8 cellular contexts compared by ENCODE assay signal in genomic region chr6:89311853-89312531, GRCh38. TPM values are rescaled to one million over a fixed set of nuclear protein-coding genes. Genes with fewer than 3 reads are reported as not detected.
DNase-seq lines count a peak whose midpoint lies in the region; ATAC-seq and TF ChIP-seq lines count a peak whose summit lies in the region.

No MANE protein-coding gene starts in this region.

- ATAC-seq in GM18858 (IDR thresholded peaks at IDR 0.05; ENCODE audit: unreplicated experiment) (no peak), GM21619 (IDR thresholded peaks at IDR 0.05; ENCODE audit: unreplicated experiment) (no peak)

- H3K9ac ChIP-seq in colonic mucosa (ENCODE audit: low read depth in 2 of 2, low read length in 2 of 2) = peak overlapping the region in 1 of 2 donors; percentile 21
- H3K9ac ChIP-seq in MM.1S (ENCODE audit: low read length) = no peak overlapping the region

- H3K4me2 ChIP-seq in MM.1S (ENCODE audit: low read depth, low read length) = no peak overlapping the region

- H3K4me1 ChIP-seq in colonic mucosa (peaks cover 10% of the 10 kb centered on the region), MM.1S (ENCODE audit: low read length) (peaks cover 4% of the 10 kb centered on the region)

- H3K27me3 ChIP-seq in BJ (ENCODE audit: control insufficient read depth, insufficient read depth, low read length) (peaks cover 3% of the 10 kb centered on the region), colonic mucosa (no peaks in the 10 kb centered on the region), MM.1S (replicated peaks; ENCODE audit: insufficient read depth, low read length) (no peaks in the 10 kb centered on the region)

- CTCF ChIA-PET in BJ (lab: Yijun Ruan, JAX) = interaction anchor here (0.6 to 3.0 kb wide), 16 partner anchors 9 to 329 kb away, joined by 3 to 41 read pairs (median 6); partner anchors contain the start of gene UBE2J1

- no peak overlapping the region for H3K4me3 ChIP-seq in BJ (ENCODE audit: low read depth, low read length)
- H3K4me3 ChIP-seq in colonic mucosa = no peak overlapping the region
- H3K4me3 ChIP-seq in MM.1S (ENCODE audit: low read length) = no peak overlapping the region

- POLR2A ChIA-PET in BJ (lab: Charles Lee) = interaction anchor here (0.5 kb wide), 1 partner anchor 786 kb away, joined by 3 read pairs; no protein-coding TSS in a partner anchor

- DNase-seq in BJ (ENCODE audit: low read depth) (no peak), NCI-H1694 treated with DMSO at 0.1 percent for 48 hours (lab: John Stamatoyannopoulos, UW) (peak; percentile 54), colonic mucosa (peak; percentile 56), left kidney (ENCODE audit: low read depth, low spot score) (peak; percentile 82), superior temporal gyrus (ENCODE audit: extremely low spot score) (peak; percentile 57), MM.1S (no peak)

- no peaks in the 10 kb centered on the region for H3F3A ChIP-seq in MM.1S (ENCODE audit: insufficient read depth, low read length)

- intact Hi-C loops in colonic mucosa (cut with DNase I) = loop anchor here (10.0 kb wide), 1 partner anchor 53 kb away; no protein-coding TSS in a partner anchor

- H4K20me1 ChIP-seq in MM.1S (ENCODE audit: insufficient read depth, low read length) = no peaks in the 10 kb centered on the region

- H3K27ac ChIP-seq in colonic mucosa (peak overlapping the region; percentile 32), MM.1S (ENCODE audit: low read length) (no peak overlapping the region)

- H3K36me3 ChIP-seq in BJ (ENCODE audit: control insufficient read depth, insufficient read depth, low read length) (no peaks in the 10 kb centered on the region), colonic mucosa (no peaks in the 10 kb centered on the region), MM.1S (replicated peaks; ENCODE audit: insufficient read depth, low read length) (no peaks in the 10 kb centered on the region; the same call in 1 of the 2 replicates)

- H3K9me3 ChIP-seq in colonic mucosa = no peaks in the 10 kb centered on the region
- H3K9me3 ChIP-seq in MM.1S (replicated peaks; ENCODE audit: insufficient read depth, low read length) = no peaks in the 10 kb centered on the region

- H3K9me2 ChIP-seq in MM.1S (replicated peaks; ENCODE audit: insufficient read depth, low read length) = no peaks in the 10 kb centered on the region

- peaks cover 3% of the 10 kb centered on the region; the same call in 1 of the 2 replicates for H3K79me2 ChIP-seq in MM.1S (ENCODE audit: low read length)

- H2AFZ ChIP-seq in MM.1S (ENCODE audit: low read length) = no peak overlapping the region

- TF ChIP-seq CTCF in BJ (IDR thresholded peaks at IDR 0.05; ENCODE audit: insufficient read depth, low read depth, low read length) = peak; percentile 69; the same call in 1 of the 2 replicates
- no peak for TF ChIP-seq CTCF in colonic mucosa (IDR thresholded peaks at IDR 0.05)
- no peak for TF ChIP-seq CTCF in MM.1S (IDR thresholded peaks at IDR 0.05; ENCODE audit: low read length)

RNA-seq across cellular contexts. Expression of gene GABRR2, which starts 3.1 kb away (rescaled TPM):
- polyA plus RNA-seq in BJ (2011; rRNA removed) = 0.21 and 0.31 TPM in 2 replicates
- not detected in 2 replicates for polyA minus RNA-seq in BJ (2011; rRNA and poly(A)+ RNA removed)
- total RNA-seq in colonic mucosa = under 1 TPM; 0.48 to 0.49 TPM

RNA-seq across cellular contexts. Expression of gene UBE2J1, which starts 40.5 kb away (rescaled TPM):
- polyA plus RNA-seq in BJ (2011; rRNA removed) = 27.1 and 43.3 TPM in 2 replicates
- 16.4 and 18.8 TPM in 2 replicates for polyA minus RNA-seq in BJ (2011; rRNA and poly(A)+ RNA removed)
- total RNA-seq in colonic mucosa = 10 to 100 TPM; 32.1 to 57.2 TPM

Comparison
In these comparisons a context has a peak if more than half of its experiments do, and no peak if none do; other contexts are left out.
1. DNase-seq: peak in NCI-H1694 treated with DMSO at 0.1 percent for 48 hours (single experiment), colonic mucosa (single experiment), left kidney (single experiment) and superior temporal gyrus (single experiment); none in BJ (single experiment) and MM.1S (single experiment).